ENCODE assay signal across 8 cellular contexts in the genomic region with DNA sequence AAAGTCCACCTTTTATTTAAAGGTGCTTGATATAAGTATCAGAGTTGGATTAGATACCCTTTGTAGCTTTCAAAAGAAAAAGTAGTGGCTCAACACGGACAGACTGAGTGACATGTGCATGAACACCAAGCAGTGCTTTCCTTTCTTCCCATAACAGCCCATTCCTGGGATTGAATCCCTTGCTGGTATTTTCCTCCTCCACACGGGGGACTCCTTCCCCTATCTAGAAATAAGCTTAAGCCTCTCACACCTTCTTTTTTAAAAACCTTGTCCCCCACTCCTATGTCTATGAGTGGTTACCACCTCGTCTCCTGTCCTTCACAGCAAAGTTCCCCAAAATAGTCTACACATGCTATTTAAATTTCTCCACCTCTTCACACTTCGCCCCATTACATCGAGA. TPM values are rescaled to one million over a fixed set of nuclear protein-coding genes. Genes with fewer than 3 reads are reported as not detected.
DNase-seq lines count a peak whose midpoint lies in the region; ATAC-seq, FAIRE-seq and TF ChIP-seq lines count a peak whose summit lies in the region.

No MANE protein-coding gene starts in this region.

- no peaks in the 10 kb centered on the region for H3K9me3 Mint-ChIP-seq in astrocyte (ENCODE audit: unreplicated experiment)
- no peaks in the 10 kb centered on the region for H3K9me3 Mint-ChIP-seq in activated CD4-positive, alpha-beta memory T cell treated with anti-CD3 and anti-CD28 coated beads, Interleukin-2, amount 10 ng/mL, durations not matched to agents 7 days and 5 days

- no peak overlapping the region for H3K27ac Mint-ChIP-seq in astrocyte (ENCODE audit: unreplicated experiment)
- no peak overlapping the region for H3K27ac Mint-ChIP-seq in activated CD4-positive, alpha-beta memory T cell treated with anti-CD3 and anti-CD28 coated beads, Interleukin-2, amount 10 ng/mL, durations not matched to agents 7 days and 5 days

- WGBS in A549 (ENCODE audit: missing lambda C conversion rate): 58% methylated on average over 5 of the region's 5 CpGs
- 58 to 62% methylated on average over 5 of the region's 5 CpGs for WGBS in thyroid gland, 2 donors

- no peaks in the 10 kb centered on the region for H3K9me3 ChIP-seq in A549
- H3K9me3 ChIP-seq in astrocyte (ENCODE audit: insufficient read depth, low read depth, low read length): no peaks in the 10 kb centered on the region
- no peaks in the 10 kb centered on the region for H3K9me3 ChIP-seq in thyroid gland

- H2AFZ ChIP-seq in astrocyte (ENCODE audit: low read depth, low read length): no peak overlapping the region

- H3K4me2 ChIP-seq in A549: no peak overlapping the region
- H3K4me2 ChIP-seq in astrocyte (ENCODE audit: low read length): no peak overlapping the region

- H3K4me3 Mint-ChIP-seq in astrocyte (ENCODE audit: unreplicated experiment): no peak overlapping the region
- no peak overlapping the region for H3K4me3 Mint-ChIP-seq in activated CD4-positive, alpha-beta memory T cell treated with anti-CD3 and anti-CD28 coated beads, Interleukin-2, amount 10 ng/mL, durations not matched to agents 7 days and 5 days

- H3K9ac ChIP-seq in astrocyte (ENCODE audit: low read length): no peak overlapping the region

- H3K79me2 ChIP-seq in astrocyte (ENCODE audit: insufficient read depth, low read length): peaks cover 53% of the 10 kb centered on the region

- H3K27me3 Mint-ChIP-seq in astrocyte (ENCODE audit: low read depth, unreplicated experiment): no peaks in the 10 kb centered on the region
- H3K27me3 Mint-ChIP-seq in activated CD4-positive, alpha-beta memory T cell treated with anti-CD3 and anti-CD28 coated beads, Interleukin-2, amount 10 ng/mL, durations not matched to agents 7 days and 5 days: no peaks in the 10 kb centered on the region

- peaks cover 6% of the 10 kb centered on the region; the same call in 1 of the 3 replicates for H3K4me1 ChIP-seq in A549
- no peaks in the 10 kb centered on the region for H3K4me1 ChIP-seq in astrocyte (ENCODE audit: insufficient read depth, low read length)
- peaks cover 0 to 9% of the 10 kb centered on the region in 2 donors for H3K4me1 ChIP-seq in thyroid gland

- POLR2A ChIA-PET in A549 (lab: Yijun Ruan, JAX) (interaction anchor here (1.0 kb wide), 1 partner anchor 870 kb away, joined by 3 read pairs; the partner anchor contains the start of gene SYAP1), HEK293T (lab: Yijun Ruan, JAX) (no interaction called here)
- POLR2A ChIA-PET in activated CD4-positive, alpha-beta memory T cell treated with anti-CD3 and anti-CD28 coated beads, Interleukin-2, amount 10 ng/mL, durations not matched to agents 7 days and 5 days (lab: Charles Lee): no interaction called here

- peak; percentile 43 to 57; a peak in 4 of 5 replicates for TF ChIP-seq RAD21 in A549 (conservative IDR thresholded peaks at IDR 0.05 in 1 of 2, IDR thresholded peaks at IDR 0.05 in 1 of 2)

- H3K36me3 ChIP-seq in astrocyte (ENCODE audit: insufficient read depth, low read length) (peaks cover 2% of the 10 kb centered on the region), thyroid gland (no peaks in the 10 kb centered on the region)

- ATAC-seq in A549: peak in 1 of 2 experiments; percentile 66; a peak in 3 of 6 replicates
- ATAC-seq in GM21447 (IDR thresholded peaks at IDR 0.05; ENCODE audit: unreplicated experiment): no peak

- peak; percentile 28; the same call in 2 of the 3 replicates for TF ChIP-seq CTCF in A549 (IDR thresholded peaks at IDR 0.05)
- peak; percentile 17 for TF ChIP-seq CTCF in astrocyte (IDR thresholded peaks at IDR 0.05; ENCODE audit: insufficient read depth, low read depth, low read length)
- TF ChIP-seq CTCF in thyroid gland (IDR thresholded peaks at IDR 0.05): no peak

- no peaks in the 10 kb centered on the region for H3K36me3 Mint-ChIP-seq in astrocyte (ENCODE audit: low read depth, unreplicated experiment)
- H3K36me3 Mint-ChIP-seq in activated CD4-positive, alpha-beta memory T cell treated with anti-CD3 and anti-CD28 coated beads, Interleukin-2, amount 10 ng/mL, durations not matched to agents 7 days and 5 days (ENCODE audit: low read depth): peaks cover 40% of the 10 kb centered on the region

- no peak for TF ChIP-seq EP300 in A549 (IDR thresholded peaks at IDR 0.05)

- TF ChIP-seq POLR2A in A549 (IDR thresholded peaks at IDR 0.05; ENCODE audit: low read length) (no peak), thyroid gland (IDR thresholded peaks at IDR 0.05) (no peak)

- H3K27ac ChIP-seq in A549 (no peak overlapping the region), astrocyte (ENCODE audit: low read depth, low read length) (no peak overlapping the region), thyroid gland (peak overlapping the region in 1 of 3 donors; percentile 69)

- H3K4me1 Mint-ChIP-seq in astrocyte (ENCODE audit: low read depth, unreplicated experiment): peaks cover 5% of the 10 kb centered on the region
- H3K4me1 Mint-ChIP-seq in activated CD4-positive, alpha-beta memory T cell treated with anti-CD3 and anti-CD28 coated beads, Interleukin-2, amount 10 ng/mL, durations not matched to agents 7 days and 5 days: peaks cover 16% of the 10 kb centered on the region

- peaks cover 6% of the 10 kb centered on the region for H4K20me1 ChIP-seq in astrocyte (ENCODE audit: insufficient read depth, low read length)

- FAIRE-seq in A549 (lab: Jason Lieb, UNC) (no peak), astrocyte (lab: Jason Lieb, UNC) (no peak)

- intact Hi-C loops in thyroid gland (cut with DNase I): no loop called here

- H3K4me3 ChIP-seq in A549 (no peak overlapping the region), astrocyte (ENCODE audit: insufficient read depth, low read depth, low read length) (no peak overlapping the region), thyroid gland (replicated peaks in 1 of 3) (no peak overlapping the region)

- peak in 1 of 2 experiments; percentile 11 for DNase-seq in A549 (ENCODE audit: low read depth in 1 of 2, low spot score in 1 of 2)
- DNase-seq in HEK293T (ENCODE audit: extremely low spot score): peak; percentile 31
- no peak for DNase-seq in astrocyte (ENCODE audit: low read depth)
- peak; percentile 3 for DNase-seq in iris pigment epithelial cell (ENCODE audit: low read depth)
- no peak for DNase-seq in activated CD4-positive, alpha-beta T cell treated with anti-CD3 and anti-CD28 coated beads, Interleukin-2, amount 50 U/mL, for 4 hours
- no peak for DNase-seq in activated CD4-positive, alpha-beta memory T cell treated with anti-CD3 and anti-CD28 coated beads, Interleukin-2, amount 10 ng/mL, durations not matched to agents 7 days and 5 days
- no peak for DNase-seq in thyroid gland

- H3K27me3 ChIP-seq in astrocyte (ENCODE audit: insufficient read depth, low read length) (no peaks in the 10 kb centered on the region), thyroid gland (no peaks in the 10 kb centered on the region)

- CTCF ChIA-PET in A549 (lab: Yijun Ruan, JAX): interaction anchor here (0.5 to 2.4 kb wide), 6 partner anchors 9 to 595 kb away, joined by 3 to 9 read pairs (median 4); no protein-coding TSS in a partner anchor
- CTCF ChIA-PET in HEK293T (lab: Yijun Ruan, JAX): interaction anchor here (0.6 kb wide), 1 partner anchor 52 kb away, joined by 4 read pairs; no protein-coding TSS in a partner anchor
- CTCF ChIA-PET in activated CD4-positive, alpha-beta memory T cell treated with anti-CD3 and anti-CD28 coated beads, Interleukin-2, amount 10 ng/mL, durations not matched to agents 7 days and 5 days (lab: Charles Lee): no interaction called here

TF ChIP-seq in A549, 52 proteins besides CTCF, POLR2A, EP300 and RAD21:
- TF ChIP-seq SMC3 (IDR thresholded peaks at IDR 0.05) (0 out of 3 replicates have a peak, but pooled peaks have one; percentile 7), CBX2 (IDR thresholded peaks at IDR 0.05; ENCODE audit: borderline replicate concordance, low read depth) (no peak)

TF ChIP-seq in HEK293T, 16 proteins besides CTCF, POLR2A, EP300 and RAD21:
- TF ChIP-seq CTBP1 (IDR thresholded peaks at IDR 0.05; ENCODE audit: borderline replicate concordance) (no peak), LEF1 (IDR thresholded peaks at IDR 0.05; ENCODE audit: borderline replicate concordance) (no peak), FOXA1 (IDR thresholded peaks at IDR 0.05) (no peak)
- TF ChIP-seq, protein P1, sequence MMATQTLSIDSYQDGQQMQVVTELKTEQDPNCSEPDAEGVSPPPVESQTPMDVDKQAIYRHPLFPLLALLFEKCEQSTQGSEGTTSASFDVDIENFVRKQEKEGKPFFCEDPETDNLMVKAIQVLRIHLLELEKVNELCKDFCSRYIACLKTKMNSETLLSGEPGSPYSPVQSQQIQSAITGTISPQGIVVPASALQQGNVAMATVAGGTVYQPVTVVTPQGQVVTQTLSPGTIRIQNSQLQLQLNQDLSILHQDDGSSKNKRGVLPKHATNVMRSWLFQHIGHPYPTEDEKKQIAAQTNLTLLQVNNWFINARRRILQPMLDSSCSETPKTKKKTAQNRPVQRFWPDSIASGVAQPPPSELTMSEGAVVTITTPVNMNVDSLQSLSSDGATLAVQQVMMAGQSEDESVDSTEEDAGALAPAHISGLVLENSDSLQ (IDR thresholded peaks at IDR 0.05): 0 out of 2 replicates have a peak, but pooled peaks have one; percentile 1

RNA-seq across cellular contexts. Expression of gene AP1S2, which starts 5.1 kb away (rescaled TPM):
- 14.7 and 18.5 TPM in 2 replicates for polyA plus RNA-seq in A549 (2011; rRNA removed)
- polyA plus RNA-seq in A549 (2012; cell fraction: cytosol; rRNA removed): 4.3 and 4.6 TPM in 2 replicates
- 1.1 and 3.2 TPM in 2 replicates for polyA plus RNA-seq in A549 (2012; cell fraction: nucleus; rRNA removed)
- 15.8 to 17.4 TPM (median 17.1 TPM) in 3 replicates for polyA plus RNA-seq in A549 (2017; fragmentation: RNase III; extraction: RNeasy Plus Mini Kit Qiagen cat#74134 plus additional on column Dnase treatment)
- 3.0 and 3.9 TPM in 2 replicates for polyA minus RNA-seq in A549 (2011; rRNA and poly(A)+ RNA removed)
- 43.5 and 74.2 TPM in 2 replicates for total RNA-seq in astrocyte
- 10 to 100 TPM; 29.5 to 34.3 TPM for total RNA-seq in activated CD4-positive, alpha-beta memory T cell treated with anti-CD3 and anti-CD28 coated beads, Interleukin-2, amount 10 ng/mL, durations not matched to agents 7 days and 5 days
- total RNA-seq in thyroid gland: 10 to 100 TPM; 34.3 to 81.4 (median 45.7) TPM

RNA-seq across cellular contexts. Expression of gene ZRSR2, which starts 59.3 kb away (rescaled TPM):
- polyA plus RNA-seq in A549 (2011; rRNA removed): 8.5 and 10.5 TPM in 2 replicates
- polyA plus RNA-seq in A549 (2012; cell fraction: cytosol; rRNA removed): 3.7 and 4.3 TPM in 2 replicates
- polyA plus RNA-seq in A549 (2012; cell fraction: nucleus; rRNA removed): 3.6 and 7.6 TPM in 2 replicates
- 11.0 to 12.0 TPM (median 11.7 TPM) in 3 replicates for polyA plus RNA-seq in A549 (2017; fragmentation: RNase III; extraction: RNeasy Plus Mini Kit Qiagen cat#74134 plus additional on column Dnase treatment)
- 1.6 and 3.1 TPM in 2 replicates for polyA minus RNA-seq in A549 (2011; rRNA and poly(A)+ RNA removed)
- 7.3 and 9.3 TPM in 2 replicates for total RNA-seq in astrocyte
- total RNA-seq in activated CD4-positive, alpha-beta memory T cell treated with anti-CD3 and anti-CD28 coated beads, Interleukin-2, amount 10 ng/mL, durations not matched to agents 7 days and 5 days: 10 to 100 TPM; 21.9 to 24.2 TPM
- total RNA-seq in thyroid gland: 100 to 1,000 TPM in 1 of 4 donors, 10 to 100 TPM in 1, 1 to 10 TPM in 2; 3.3 to 106 (median 13.2) TPM

Comparison
In these comparisons a context has a peak if more than half of its experiments do, and no peak if none do; other contexts are left out.
1. DNase-seq: peak in HEK293T (single experiment) and iris pigment epithelial cell (single experiment); none in astrocyte (single experiment), activated CD4-positive, alpha-beta T cell treated with anti-CD3 and anti-CD28 coated beads, Interleukin-2, amount 50 U/mL, for 4 hours (0 of 2), activated CD4-positive, alpha-beta memory T cell treated with anti-CD3 and anti-CD28 coated beads, Interleukin-2, amount 10 ng/mL, durations not matched to agents 7 days and 5 days (single experiment) and thyroid gland (0 of 2).
2. CTCF ChIP-seq: peak in A549 (single experiment) and astrocyte (single experiment); none in thyroid gland (0 of 6).